Comparison of ENCODE assay signal across 34 cellular contexts in the genomic region with DNA sequence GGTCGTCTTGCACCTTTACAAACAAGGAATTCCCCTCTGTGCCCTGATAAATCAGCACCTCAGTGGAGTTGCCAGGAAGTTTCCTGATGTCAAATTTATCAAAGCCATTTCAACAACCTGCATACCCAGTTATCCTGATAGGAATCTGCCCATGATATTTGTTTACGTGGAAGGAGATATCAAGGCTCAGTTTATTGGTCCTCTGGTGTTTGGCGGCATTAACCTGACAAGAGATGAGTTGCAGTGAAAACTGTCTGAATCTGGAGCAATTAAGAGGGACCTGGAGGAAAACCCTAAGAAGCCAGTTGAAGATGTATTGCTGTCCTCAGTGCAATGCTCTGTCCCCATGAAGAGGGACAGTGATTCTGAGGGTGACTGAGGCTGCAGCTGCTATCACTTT.
"Had no signal": no experiment of that assay in that cellular context is flagged by ENCODE, and none has a peak within 500 bp of the region (broad histone marks: within the 10 kb centered on the region; RNA-seq: fewer than 3 reads in every experiment).

No MANE protein-coding gene starts in this region.

- H3K27me3 ChIP-seq: adrenal gland, body of pancreas, cardiac muscle cell, dorsolateral prefrontal cortex, foreskin keratinocyte, gastrocnemius medialis, heart left ventricle had no signal

- H3K4me3 ChIP-seq: adrenal gland, body of pancreas, cardiac muscle cell, coronary artery, dorsolateral prefrontal cortex, gastrocnemius medialis, heart left ventricle had no signal

- H3K4me3 Mint-ChIP-seq: activated CD4-positive, alpha-beta memory T cell treated with anti-CD3 and anti-CD28 coated beads, Interleukin-2, amount 10 ng/mL, durations not matched to agents 7 days and 5 days; activated CD4-positive, alpha-beta T cell treated with anti-CD3 and anti-CD28 coated beads, Interleukin-2, amount 10 ng/mL, durations not matched to agents 7 days and 5 days; activated naive CD4-positive, alpha-beta T cell treated with anti-CD3 and anti-CD28 coated beads for 36 hours; activated naive CD4-positive, alpha-beta T cell treated with anti-CD3 and anti-CD28 coated beads, Interleukin-2, amount 50 U/mL, for 24 hours; activated naive CD8-positive, alpha-beta T cell treated with anti-CD3 and anti-CD28 coated beads for 36 hours; activated naive CD8-positive, alpha-beta T cell treated with anti-CD3 and anti-CD28 coated beads, Interleukin-2, amount 50 U/mL, for 24 hours; activated T-cell treated with anti-CD3 and anti-CD28 coated beads, Interleukin-2, amount 50 U/mL, for 24 hours; activated T-cell treated with anti-CD3 and anti-CD28 coated beads, Interleukin-2, amount 50 U/mL, for 72 hours; dendritic cell treated with granulocyte-macrophage colony-stimulating factor and Interleukin-4, amounts not matched to agents 40 ng/mL and 50 ng/mL, for 4 days; endodermal cell; T-helper 17 cell; WTC11 had no signal

- H3K27me3 Mint-ChIP-seq: activated CD4-positive, alpha-beta T cell treated with anti-CD3 and anti-CD28 coated beads, Interleukin-2, amount 10 ng/mL, durations not matched to agents 7 days and 5 days; activated naive CD4-positive, alpha-beta T cell treated with anti-CD3 and anti-CD28 coated beads, Interleukin-2, amount 50 U/mL, for 24 hours; activated naive CD8-positive, alpha-beta T cell treated with anti-CD3 and anti-CD28 coated beads for 36 hours; activated naive CD8-positive, alpha-beta T cell treated with anti-CD3 and anti-CD28 coated beads, Interleukin-2, amount 50 U/mL, for 24 hours; activated T-cell treated with anti-CD3 and anti-CD28 coated beads, Interleukin-2, amount 50 U/mL, for 24 hours; T-helper 17 cell had no signal

- H3K9me3 Mint-ChIP-seq: activated CD4-positive, alpha-beta memory T cell treated with anti-CD3 and anti-CD28 coated beads, Interleukin-2, amount 10 ng/mL, durations not matched to agents 7 days and 5 days; activated naive CD4-positive, alpha-beta T cell treated with anti-CD3 and anti-CD28 coated beads for 36 hours; activated naive CD4-positive, alpha-beta T cell treated with anti-CD3 and anti-CD28 coated beads, Interleukin-2, amount 50 U/mL, for 24 hours; activated naive CD8-positive, alpha-beta T cell treated with anti-CD3 and anti-CD28 coated beads for 36 hours; activated naive CD8-positive, alpha-beta T cell treated with anti-CD3 and anti-CD28 coated beads, Interleukin-2, amount 50 U/mL, for 24 hours; activated T-cell treated with anti-CD3 and anti-CD28 coated beads, Interleukin-2, amount 50 U/mL, for 24 hours had no signal

- DNase-seq: activated CD4-positive, alpha-beta memory T cell treated with anti-CD3 and anti-CD28 coated beads, Interleukin-2, amount 10 ng/mL, durations not matched to agents 7 days and 5 days; activated CD4-positive, alpha-beta T cell treated with anti-CD3 and anti-CD28 coated beads for 1 hour; activated CD4-positive, alpha-beta T cell treated with anti-CD3 and anti-CD28 coated beads for 4 hours; activated CD4-positive, alpha-beta T cell treated with anti-CD3 and anti-CD28 coated beads, Interleukin-2, amount 10 ng/mL, durations not matched to agents 7 days and 5 days; activated CD4-positive, alpha-beta T cell treated with anti-CD3 and anti-CD28 coated beads, Interleukin-2, amount 50 U/mL, for 4 hours; activated CD8-positive, alpha-beta memory T cell treated with anti-CD3 and anti-CD28 coated beads, Interleukin-2, amount 50 U/mL, for 48 hours; activated effector memory CD4-positive, alpha-beta T cell treated with Interleukin-2 at 50 U/mL for 16 hours; activated naive CD4-positive, alpha-beta T cell treated with anti-CD3 and anti-CD28 coated beads for 36 hours; activated naive CD8-positive, alpha-beta T cell treated with anti-CD3 and anti-CD28 coated beads for 36 hours; activated naive CD8-positive, alpha-beta T cell treated with anti-CD3 and anti-CD28 coated beads, Interleukin-2, amount 50 U/mL, for 24 hours; activated T-cell treated with anti-CD3 and anti-CD28 coated beads for 4 hours; activated T-cell treated with anti-CD3 and anti-CD28 coated beads, Interleukin-2, amount 50 U/mL, for 24 hours; activated T-cell treated with anti-CD3 and anti-CD28 coated beads, Interleukin-2, amount 50 U/mL, for 72 hours; adrenal gland; amygdala; aorta; body of pancreas; central memory CD4-positive, alpha-beta T cell; cerebellar nuclear complex; dorsolateral prefrontal cortex; effector memory CD4-positive, alpha-beta T cell; endodermal cell; foreskin keratinocyte; gastrocnemius medialis; glutamatergic neuron; heart left ventricle; T-helper 1 cell; T-helper 17 cell had no signal

- H3K9me3 ChIP-seq: adrenal gland, body of pancreas, gastrocnemius medialis, heart left ventricle had no signal

- H3K4me1 Mint-ChIP-seq: activated CD4-positive, alpha-beta memory T cell treated with anti-CD3 and anti-CD28 coated beads, Interleukin-2, amount 10 ng/mL, durations not matched to agents 7 days and 5 days; activated CD4-positive, alpha-beta T cell treated with anti-CD3 and anti-CD28 coated beads, Interleukin-2, amount 10 ng/mL, durations not matched to agents 7 days and 5 days; WTC11 had no signal

- ATAC-seq: activated naive CD8-positive, alpha-beta T cell treated with anti-CD3 and anti-CD28 coated beads, Interleukin-2, amount 50 U/mL, for 24 hours; activated T-cell treated with anti-CD3 and anti-CD28 coated beads, Interleukin-2, amount 50 U/mL, for 72 hours; body of pancreas; esophagus mucosa; foreskin keratinocyte; gastrocnemius medialis; heart left ventricle; T-helper 17 cell; WTC11 had no signal

- H3K36me3 ChIP-seq: adrenal gland, cardiac muscle cell, gastrocnemius medialis, heart left ventricle had no signal

- H3K27ac Mint-ChIP-seq: activated CD4-positive, alpha-beta memory T cell treated with anti-CD3 and anti-CD28 coated beads, Interleukin-2, amount 10 ng/mL, durations not matched to agents 7 days and 5 days; activated CD4-positive, alpha-beta T cell treated with anti-CD3 and anti-CD28 coated beads, Interleukin-2, amount 10 ng/mL, durations not matched to agents 7 days and 5 days; activated naive CD4-positive, alpha-beta T cell treated with anti-CD3 and anti-CD28 coated beads for 36 hours; activated naive CD4-positive, alpha-beta T cell treated with anti-CD3 and anti-CD28 coated beads, Interleukin-2, amount 50 U/mL, for 24 hours; activated naive CD8-positive, alpha-beta T cell treated with anti-CD3 and anti-CD28 coated beads for 36 hours; activated naive CD8-positive, alpha-beta T cell treated with anti-CD3 and anti-CD28 coated beads, Interleukin-2, amount 50 U/mL, for 24 hours; activated T-cell treated with anti-CD3 and anti-CD28 coated beads, Interleukin-2, amount 50 U/mL, for 24 hours; activated T-cell treated with anti-CD3 and anti-CD28 coated beads, Interleukin-2, amount 50 U/mL, for 72 hours; dendritic cell treated with granulocyte-macrophage colony-stimulating factor and Interleukin-4, amounts not matched to agents 40 ng/mL and 50 ng/mL, for 4 days; endodermal cell; T-helper 17 cell; WTC11 had no signal

- H3K27ac ChIP-seq: adrenal gland, body of pancreas, cardiac muscle cell, coronary artery, dorsolateral prefrontal cortex, foreskin keratinocyte, gastrocnemius medialis, heart left ventricle had no signal

- H3K4me1 ChIP-seq: foreskin keratinocyte had no signal
